Comparison of ENCODE assay signal across 21 cellular contexts in genomic region chr10:70847666-70848360, GRCh38. TPM values are rescaled to one million over a fixed set of nuclear protein-coding genes. Genes with fewer than 3 reads are reported as not detected.
DNase-seq lines count a peak whose midpoint lies in the region; ATAC-seq and TF ChIP-seq lines count a peak whose summit lies in the region.
"Had no signal": no experiment of that assay in that cellular context is flagged by ENCODE, and none has a peak within 500 bp of the region (broad histone marks: within the 10 kb centered on the region; RNA-seq: fewer than 3 reads in every experiment).

No MANE protein-coding gene starts in this region.

- ATAC-seq in GM19023 (IDR thresholded peaks at IDR 0.05; ENCODE audit: unreplicated experiment) (no peak), HG02763 (IDR thresholded peaks at IDR 0.05; ENCODE audit: unreplicated experiment) (no peak)
- ATAC-seq: HepG2, sciatic nerve had no signal

- H3K36me3 Mint-ChIP-seq in activated CD4-positive, alpha-beta T cell treated with anti-CD3 and anti-CD28 coated beads, Interleukin-2, amount 10 ng/mL, durations not matched to agents 24 days and 14 days (ENCODE audit: low read depth), result peaks cover 46% of the 10 kb centered on the region
- H3K36me3 Mint-ChIP-seq in nephron (ENCODE audit: low read depth), result peaks cover 78% of the 10 kb centered on the region

- peak overlapping the region; percentile 89 for H3K27ac Mint-ChIP-seq in activated CD4-positive, alpha-beta T cell treated with anti-CD3 and anti-CD28 coated beads, Interleukin-2, amount 10 ng/mL, durations not matched to agents 24 days and 14 days
- peak overlapping the region; percentile 52 to 79 (median 72) for H3K27ac Mint-ChIP-seq in nephron
- H3K27ac Mint-ChIP-seq: T-helper 1 cell treated with Interleukin-12 subunit alpha and Interleukin-12 subunit beta and Interleukin-4 antibody, amounts not matched to agents 30 μg/mL and 1 μg/mL, for 36 hours had no signal

- TF ChIP-seq CTCF in nephron (IDR thresholded peaks at IDR 0.05; ENCODE audit: unreplicated experiment in 3 of 3), result no peak
- TF ChIP-seq CTCF in GM10248 (IDR thresholded peaks at IDR 0.05; ENCODE audit: control extremely low read depth, extremely low read depth, low read depth, missing control alignments), result no peak

- H3K4me1 Mint-ChIP-seq in activated CD4-positive, alpha-beta T cell treated with anti-CD3 and anti-CD28 coated beads, Interleukin-2, amount 10 ng/mL, durations not matched to agents 24 days and 14 days, result peaks cover 25% of the 10 kb centered on the region
- H3K4me1 Mint-ChIP-seq in nephron, result peaks cover 28% of the 10 kb centered on the region
- H3K4me1 Mint-ChIP-seq: H9 had no signal

- peak overlapping the region; percentile 31 for H3K4me3 Mint-ChIP-seq in activated CD4-positive, alpha-beta T cell treated with anti-CD3 and anti-CD28 coated beads, Interleukin-2, amount 10 ng/mL, durations not matched to agents 24 days and 14 days
- H3K4me3 Mint-ChIP-seq in nephron, result no peak overlapping the region
- H3K4me3 Mint-ChIP-seq: H9; T-helper 1 cell treated with Interleukin-12 subunit alpha and Interleukin-12 subunit beta and Interleukin-4 antibody, amounts not matched to agents 30 μg/mL and 1 μg/mL, for 36 hours had no signal

- POLR2A ChIA-PET in GM10248 (lab: Yijun Ruan, JAX), result no interaction called here

- no peaks in the 10 kb centered on the region for H3K9me3 Mint-ChIP-seq in activated CD4-positive, alpha-beta T cell treated with anti-CD3 and anti-CD28 coated beads, Interleukin-2, amount 10 ng/mL, durations not matched to agents 24 days and 14 days
- no peaks in the 10 kb centered on the region for H3K9me3 Mint-ChIP-seq in nephron
- H3K9me3 Mint-ChIP-seq: H9; T-helper 1 cell treated with Interleukin-12 subunit alpha and Interleukin-12 subunit beta and Interleukin-4 antibody, amounts not matched to agents 30 μg/mL and 1 μg/mL, for 36 hours had no signal

- DNase-seq in activated CD4-positive, alpha-beta T cell treated with anti-CD3 and anti-CD28 coated beads, Interleukin-2, amount 10 ng/mL, durations not matched to agents 24 days and 14 days, result no peak
- no peak for DNase-seq in activated CD4-positive, alpha-beta T cell treated with anti-CD3 and anti-CD28 coated beads for 48 hours
- DNase-seq in GM03348 (ENCODE audit: low spot score) (peak; percentile 12), astrocyte of the hippocampus (ENCODE audit: low read depth, low spot score) (peak; percentile 18), GM10248 (ENCODE audit: extremely low spot score) (no peak)
- DNase-seq: activated CD4-positive, alpha-beta T cell treated with anti-CD3 and anti-CD28 coated beads, Interleukin-2, amount 50 U/mL, for 4 hours; activated gamma-delta T cell; aorta; H9; heart right ventricle; NCI-H1417 treated with DMSO at 0.1 percent for 48 hours; NCI-H526 treated with DMSO at 0.1 percent for 48 hours; ovary; stomach; upper lobe of left lung had no signal

- intact Hi-C loops in activated CD4-positive, alpha-beta T cell treated with anti-CD3 and anti-CD28 coated beads, Interleukin-2, amount 10 ng/mL, durations not matched to agents 24 days and 14 days (cut with micrococcal nuclease), result loop anchor here (1.0 to 2.0 kb wide), 3 partner anchors 15 to 27 kb away; no protein-coding TSS in a partner anchor

- CTCF ChIA-PET in GM10248 (lab: Yijun Ruan, JAX), result interaction anchor here (0.8 to 1.1 kb wide), 2 partner anchors 11 to 26 kb away, joined by 3 read pairs; no protein-coding TSS in a partner anchor

- no peaks in the 10 kb centered on the region for H3K27me3 Mint-ChIP-seq in activated CD4-positive, alpha-beta T cell treated with anti-CD3 and anti-CD28 coated beads, Interleukin-2, amount 10 ng/mL, durations not matched to agents 24 days and 14 days
- H3K27me3 Mint-ChIP-seq in nephron (ENCODE audit: low read depth), result no peaks in the 10 kb centered on the region

RNA-seq across cellular contexts. Expression of gene SGPL1, which starts 32.1 kb away (rescaled TPM):
- 94.0 and 98.9 TPM in 2 replicates for total RNA-seq in activated CD4-positive, alpha-beta T cell treated with anti-CD3 and anti-CD28 coated beads, Interleukin-2, amount 10 ng/mL, durations not matched to agents 24 days and 14 days

RNA-seq across cellular contexts. Expression of gene PCBD1, which starts 40.6 kb away (rescaled TPM):
- total RNA-seq in activated CD4-positive, alpha-beta T cell treated with anti-CD3 and anti-CD28 coated beads, Interleukin-2, amount 10 ng/mL, durations not matched to agents 24 days and 14 days, result 63.2 and 67.7 TPM in 2 replicates

Comparison
In these comparisons a context has a peak if more than half of its experiments do, and no peak if none do; other contexts are left out.
1. DNase-seq: peak in GM03348 (single experiment) and astrocyte of the hippocampus (single experiment); none in activated CD4-positive, alpha-beta T cell treated with anti-CD3 and anti-CD28 coated beads, Interleukin-2, amount 10 ng/mL, durations not matched to agents 24 days and 14 days (single experiment), activated CD4-positive, alpha-beta T cell treated with anti-CD3 and anti-CD28 coated beads for 48 hours (single experiment) and GM10248 (single experiment).